In the genomic region with DNA sequence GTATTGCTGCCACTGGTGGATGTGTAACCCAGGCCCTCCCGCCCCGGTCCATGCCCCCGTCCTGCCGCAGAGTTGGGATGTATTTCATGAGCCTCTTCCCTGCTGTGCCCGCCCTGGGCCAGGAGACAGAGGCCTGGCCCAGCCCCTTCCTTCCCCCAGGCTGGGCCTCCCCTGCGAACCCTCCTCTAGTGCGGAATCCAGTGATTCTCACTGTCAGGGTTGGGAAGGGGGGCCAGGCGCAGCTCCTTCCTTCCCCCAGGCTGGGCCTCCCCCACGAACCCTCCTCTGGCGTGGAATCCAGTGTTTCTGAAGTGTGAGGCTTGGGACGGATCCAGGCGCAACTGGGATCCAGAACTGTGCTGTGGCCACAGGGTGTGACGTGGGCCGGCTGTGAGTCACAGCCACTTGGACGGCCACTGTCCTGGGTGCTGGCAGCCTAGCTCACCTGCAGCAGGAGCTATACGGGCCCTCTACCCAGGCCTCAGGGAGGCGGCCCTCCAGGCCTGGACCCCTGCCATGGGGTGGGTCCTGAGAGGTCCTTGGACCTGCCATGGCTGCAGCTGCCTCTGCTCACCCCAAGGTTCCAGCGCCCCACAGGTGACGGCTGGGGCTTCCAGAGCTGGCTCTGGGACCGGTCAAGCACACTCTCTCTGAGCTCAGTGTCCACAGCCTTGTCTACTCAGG, we compare ENCODE assay signal across 19 cellular contexts. TPM values are rescaled to one million over a fixed set of nuclear protein-coding genes. Genes with fewer than 3 reads are reported as not detected.
A peak's percentile ranks its signal among the peaks of the same experiment; 100 is the strongest.
DNase-seq lines count a peak whose midpoint lies in the region; ATAC-seq and TF ChIP-seq lines count a peak whose summit lies in the region.
"Had no signal": no experiment of that assay in that cellular context is flagged by ENCODE, and none has a peak within 500 bp of the region (broad histone marks: within the 10 kb centered on the region; RNA-seq: fewer than 3 reads in every experiment).

No MANE protein-coding gene starts in this region.

- H3K27me3 Mint-ChIP-seq in nephron (ENCODE audit: low read depth): peaks cover 9% of the 10 kb centered on the region

- DNase-seq in AG10803 (ENCODE audit: low read depth) (peak; percentile 35), Panc1 (ENCODE audit: low read depth, low spot score) (no peak), Right ventricle myocardium inferior (ENCODE audit: missing footprints) (peak; percentile 89), mucosa of gallbladder (ENCODE audit: low spot score) (no peak), mammary epithelial cell (no peak)
- DNase-seq in activated CD8-positive, alpha-beta memory T cell treated with anti-CD3 and anti-CD28 coated beads, Interleukin-2, amount 50 U/mL, for 48 hours: no peak
- DNase-seq: activated CD4-positive, alpha-beta T cell treated with anti-CD3 and anti-CD28 coated beads, Interleukin-2, amount 10 ng/mL, durations not matched to agents 24 days and 14 days; DMS79; NCI-H1105; NCI-H345; OCI-M1; stimulated activated CD4-positive, alpha-beta T cell treated with anti-CD3 and anti-CD28 coated beads, Interleukin-2, amount 100 ng/mL, for 24 hours had no signal

- in situ Hi-C loops in Panc1 (cut with HindIII; ENCODE audit: low pct_unique_long_range_greater_than_20kb, low sequenced_read_pairs): no loop called here
- in situ Hi-C loops in mammary epithelial cell (cut with MboI; ENCODE audit: low sequenced_read_pairs in 2 of 2): no loop called here

- dilution Hi-C loops in mammary epithelial cell (cut with HindIII; ENCODE audit: low sequenced_read_pairs): no loop called here

- H3K4me3 Mint-ChIP-seq in nephron: no peak overlapping the region
- H3K4me3 Mint-ChIP-seq: activated CD4-positive, alpha-beta T cell treated with anti-CD3 and anti-CD28 coated beads, Interleukin-2, amount 10 ng/mL, durations not matched to agents 24 days and 14 days; memory B cell had no signal

- H3K27me3 ChIP-seq in Panc1 (ENCODE audit: control insufficient read depth, insufficient read depth, low read length) (no peaks in the 10 kb centered on the region), mammary epithelial cell (ENCODE audit: insufficient read depth, low read length) (peaks cover 10% of the 10 kb centered on the region)
- H3K27me3 ChIP-seq: uterus had no signal

- H3K4me1 ChIP-seq in Panc1 (ENCODE audit: control insufficient read depth, insufficient read depth, low read length) (no peaks in the 10 kb centered on the region; the same call in 1 of the 2 replicates), mammary epithelial cell (ENCODE audit: insufficient read depth, low read length) (no peaks in the 10 kb centered on the region)
- H3K4me1 ChIP-seq: uterus had no signal

- CTCF ChIA-PET in Panc1 (lab: Charles Lee) (interaction anchor here (0.7 kb wide), 1 partner anchor 25 kb away, joined by 7 read pairs; no protein-coding TSS in a partner anchor), mammary epithelial cell (lab: Charles Lee; ENCODE audit: low non-redundant PET) (no interaction called here)

- H3K4me1 Mint-ChIP-seq in nephron: peaks cover 22% of the 10 kb centered on the region
- H3K4me1 Mint-ChIP-seq: activated CD4-positive, alpha-beta T cell treated with anti-CD3 and anti-CD28 coated beads, Interleukin-2, amount 10 ng/mL, durations not matched to agents 24 days and 14 days; memory B cell had no signal

- H3K27ac ChIP-seq in Panc1 (ENCODE audit: low read length): no peak overlapping the region
- no peak overlapping the region for H3K27ac ChIP-seq in mammary epithelial cell (ENCODE audit: insufficient read depth, low read depth, low read length)
- H3K27ac ChIP-seq: uterus had no signal

- no peaks in the 10 kb centered on the region for H4K20me1 ChIP-seq in mammary epithelial cell (ENCODE audit: insufficient read depth, low read length)

- peak; percentile 37; the same call in 1 of the 2 replicates for ATAC-seq in Panc1
- peak; percentile 91 for ATAC-seq in Right ventricle myocardium inferior
- ATAC-seq in GM21447 (IDR thresholded peaks at IDR 0.05; ENCODE audit: unreplicated experiment): no peak

- BruUV-seq in Panc1 (replicated peaks; lab: Mats Ljungman, UMichigan): no TSS peak
- BruUV-seq in mammary epithelial cell (replicated peaks; lab: Mats Ljungman, UMichigan): no TSS peak

- no peak overlapping the region for H3K9ac ChIP-seq in mammary epithelial cell (ENCODE audit: insufficient read depth, low read length)

- TF ChIP-seq CTCF in AG10803 (conservative IDR thresholded peaks at IDR 0.05; ENCODE audit: low read length) (no peak), Panc1 (IDR thresholded peaks at IDR 0.05) (no peak), nephron (IDR thresholded peaks at IDR 0.05; ENCODE audit: unreplicated experiment in 3 of 3) (no peak), mammary epithelial cell (conservative IDR thresholded peaks at IDR 0.05 in 1 of 2, IDR thresholded peaks at IDR 0.05 in 1 of 2; ENCODE audit: extremely low read depth in 1 of 2, insufficient read depth in 1 of 2, low read depth in 1 of 2, low read length in 2 of 2) (no peak)

- intact Hi-C loops in Panc1 (cut with micrococcal nuclease; ENCODE audit: unreplicated experiment) (no loop called here), Right ventricle myocardium inferior (cut with DNase I) (no loop called here), mammary epithelial cell (cut with micrococcal nuclease) (no loop called here)

- H3K9me3 Mint-ChIP-seq in nephron: no peaks in the 10 kb centered on the region
- H3K9me3 Mint-ChIP-seq: activated CD4-positive, alpha-beta T cell treated with anti-CD3 and anti-CD28 coated beads, Interleukin-2, amount 10 ng/mL, durations not matched to agents 24 days and 14 days; memory B cell had no signal

- H3K36me3 Mint-ChIP-seq in nephron (ENCODE audit: low read depth): no peaks in the 10 kb centered on the region
- H3K36me3 Mint-ChIP-seq: memory B cell had no signal

- H3K4me3 ChIP-seq in AG10803 (ENCODE audit: low read length) (no peak overlapping the region), Panc1 (ENCODE audit: low read depth in 2 of 2, low read length in 2 of 2) (no peak overlapping the region), mammary epithelial cell (replicated peaks in 1 of 3; ENCODE audit: insufficient read depth in 1 of 3, low read depth in 2 of 3, low read length in 3 of 3) (no peak overlapping the region)
- H3K4me3 ChIP-seq: uterus had no signal

- POLR2A ChIA-PET in Panc1 (lab: Charles Lee): no interaction called here

- H3K79me2 ChIP-seq in mammary epithelial cell (ENCODE audit: insufficient read depth, low read length): no peaks in the 10 kb centered on the region

- no peak overlapping the region for H3K4me2 ChIP-seq in mammary epithelial cell (ENCODE audit: insufficient read depth, low read depth, low read length)

- no peaks in the 10 kb centered on the region for H3K36me3 ChIP-seq in Panc1 (ENCODE audit: control insufficient read depth, insufficient read depth, low read length)
- no peaks in the 10 kb centered on the region for H3K36me3 ChIP-seq in mammary epithelial cell (ENCODE audit: insufficient read depth, low read length)
- H3K36me3 ChIP-seq: uterus had no signal

- H2AFZ ChIP-seq in mammary epithelial cell (ENCODE audit: low read depth, low read length): no peak overlapping the region

- no peaks in the 10 kb centered on the region for H3K9me3 ChIP-seq in Panc1 (ENCODE audit: control insufficient read depth, insufficient read depth, low read depth, low read length)
- no peaks in the 10 kb centered on the region for H3K9me3 ChIP-seq in mammary epithelial cell (replicated peaks; ENCODE audit: insufficient read depth, low read length)
- H3K9me3 ChIP-seq: uterus had no signal

- H3K27ac Mint-ChIP-seq in nephron: peak overlapping the region in 2 of 3 experiments; percentile 67 to 77
- H3K27ac Mint-ChIP-seq: activated CD4-positive, alpha-beta T cell treated with anti-CD3 and anti-CD28 coated beads, Interleukin-2, amount 10 ng/mL, durations not matched to agents 24 days and 14 days; memory B cell; progenitor cell of endocrine pancreas had no signal

- whole genome bisulfite sequencing in mammary epithelial cell (ENCODE audit: low coverage, missing lambda C conversion rate): 55% methylated on average over 10 of the region's 20 CpGs

RNA-seq across cellular contexts. Expression of gene COL20A1, which starts 28.3 kb away (rescaled TPM):
- total RNA-seq in Panc1 (2021; ENCODE audit: unreplicated experiment): 0.23 TPM
- polyA plus RNA-seq in Panc1 (2012; ENCODE audit: insufficient read length): not detected
- total RNA-seq in Right ventricle myocardium inferior: not detected
- 0.14 TPM for total RNA-seq in mucosa of gallbladder
- total RNA-seq in mammary epithelial cell: not detected
- polyA plus RNA-seq in mammary epithelial cell: not detected
- polyA minus RNA-seq in mammary epithelial cell: not detected
- total RNA-seq: activated CD4-positive, alpha-beta T cell treated with anti-CD3 and anti-CD28 coated beads, Interleukin-2, amount 10 ng/mL, durations not matched to agents 24 days and 14 days; bronchial epithelial cell had no signal

RNA-seq across cellular contexts. Expression of gene CHRNA4, which starts 39.9 kb away (rescaled TPM):
- 2.4 TPM for total RNA-seq in Panc1 (2021; ENCODE audit: unreplicated experiment)
- 5.0 TPM for polyA plus RNA-seq in Panc1 (2012; ENCODE audit: insufficient read length)
- total RNA-seq in Right ventricle myocardium inferior: 2.3 TPM
- not detected for total RNA-seq in mucosa of gallbladder
- not detected for total RNA-seq in mammary epithelial cell
- polyA plus RNA-seq in mammary epithelial cell: not detected
- polyA minus RNA-seq in mammary epithelial cell: not detected
- total RNA-seq: activated CD4-positive, alpha-beta T cell treated with anti-CD3 and anti-CD28 coated beads, Interleukin-2, amount 10 ng/mL, durations not matched to agents 24 days and 14 days; bronchial epithelial cell; T-helper 1 cell treated with Interleukin-12 subunit alpha and Interleukin-12 subunit beta and Interleukin-4 antibody, amounts not matched to agents 30 ng/mL and 1 ng/mL, for 36 hours had no signal

RNA-seq across cellular contexts. Expression of gene ARFGAP1, which starts 48.7 kb away (rescaled TPM):
- total RNA-seq in Panc1 (2021; ENCODE audit: unreplicated experiment): 110 TPM
- 124 TPM for polyA plus RNA-seq in Panc1 (2012; ENCODE audit: insufficient read length)
- 28.8 TPM for total RNA-seq in Right ventricle myocardium inferior
- total RNA-seq in mucosa of gallbladder: 106 TPM
- total RNA-seq in mammary epithelial cell: 10 to 100 TPM; 48.5 to 89.8 TPM
- 34.5 TPM for polyA plus RNA-seq in mammary epithelial cell
- polyA minus RNA-seq in mammary epithelial cell: 40.5 TPM

Comparison
In these comparisons a context has a peak if more than half of its experiments do, and no peak if none do; other contexts are left out.
1. DNase-seq: peak in AG10803 (single experiment) and Right ventricle myocardium inferior (single experiment); none in Panc1 (single experiment), mucosa of gallbladder (single experiment), mammary epithelial cell (single experiment) and activated CD8-positive, alpha-beta memory T cell treated with anti-CD3 and anti-CD28 coated beads, Interleukin-2, amount 50 U/mL, for 48 hours (single experiment).